Comparison of ENCODE assay signal across 1 cellular context in genomic region chr9:108058137-108058779, GRCh38.
TF ChIP-seq lines count a peak whose summit lies in the region.

No MANE protein-coding gene starts in this region.

TF ChIP-seq in WTC11, 78 proteins besides CTCF, POLR2A, EP300 and RAD21 (continued from another document):
- TF ChIP-seq, protein P1, sequence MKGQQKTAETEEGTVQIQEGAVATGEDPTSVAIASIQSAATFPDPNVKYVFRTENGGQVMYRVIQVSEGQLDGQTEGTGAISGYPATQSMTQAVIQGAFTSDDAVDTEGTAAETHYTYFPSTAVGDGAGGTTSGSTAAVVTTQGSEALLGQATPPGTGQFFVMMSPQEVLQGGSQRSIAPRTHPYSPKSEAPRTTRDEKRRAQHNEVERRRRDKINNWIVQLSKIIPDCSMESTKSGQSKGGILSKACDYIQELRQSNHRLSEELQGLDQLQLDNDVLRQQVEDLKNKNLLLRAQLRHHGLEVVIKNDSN (CRISPR knock-in tag; IDR thresholded peaks at IDR 0.05) = no peak
- TF ChIP-seq FOXK1 (CRISPR knock-in tag; IDR thresholded peaks at IDR 0.05) = no peak
- TF ChIP-seq ATF3 (CRISPR knock-in tag; conservative IDR thresholded peaks at IDR 0.05) = no peak
- TF ChIP-seq SMAD3 (CRISPR knock-in tag; IDR thresholded peaks at IDR 0.05; ENCODE audit: borderline replicate concordance) = no peak
- TF ChIP-seq ZNF121 (CRISPR knock-in tag; IDR thresholded peaks at IDR 0.05) = no peak
- TF ChIP-seq ETV6 (CRISPR knock-in tag; IDR thresholded peaks at IDR 0.05) = no peak
- no peak for TF ChIP-seq AR (CRISPR knock-in tag; IDR thresholded peaks at IDR 0.05)
- TF ChIP-seq, protein P2, sequence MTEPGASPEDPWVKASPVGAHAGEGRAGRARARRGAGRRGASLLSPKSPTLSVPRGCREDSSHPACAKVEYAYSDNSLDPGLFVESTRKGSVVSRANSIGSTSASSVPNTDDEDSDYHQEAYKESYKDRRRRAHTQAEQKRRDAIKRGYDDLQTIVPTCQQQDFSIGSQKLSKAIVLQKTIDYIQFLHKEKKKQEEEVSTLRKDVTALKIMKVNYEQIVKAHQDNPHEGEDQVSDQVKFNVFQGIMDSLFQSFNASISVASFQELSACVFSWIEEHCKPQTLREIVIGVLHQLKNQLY (CRISPR knock-in tag; IDR thresholded peaks at IDR 0.05) = no peak
- no peak for TF ChIP-seq ZNF396 (CRISPR knock-in tag; IDR thresholded peaks at IDR 0.05; ENCODE audit: borderline replicate concordance)
